15 cellular contexts compared by ENCODE assay signal in genomic region chr12:91186189-91186588, GRCh38. TPM values are rescaled to one million over a fixed set of nuclear protein-coding genes. Genes with fewer than 3 reads are reported as not detected.
DNase-seq lines count a peak whose midpoint lies in the region; ATAC-seq and TF ChIP-seq lines count a peak whose summit lies in the region.
"Had no signal": no experiment of that assay in that cellular context is flagged by ENCODE, and none has a peak within 500 bp of the region (broad histone marks: within the 10 kb centered on the region; RNA-seq: fewer than 3 reads in every experiment).

No MANE protein-coding gene starts in this region.

- intact Hi-C loops in left ventricle myocardium inferior (cut with micrococcal nuclease) (loop anchor here (10.0 kb wide), 1 partner anchor 139 kb away; no protein-coding TSS in a partner anchor), heart left ventricle (cut with DNase I) (loop anchor here in 1 of 10 donors (10.0 kb wide), 1 partner anchor 139 kb away; no protein-coding TSS in a partner anchor), transverse colon (cut with DNase I; ENCODE audit: low total_unique reads) (no loop called here)

- ATAC-seq in heart left ventricle (no peak), GM21786 (IDR thresholded peaks at IDR 0.05; ENCODE audit: unreplicated experiment) (no peak)
- ATAC-seq: GM23338 had no signal

- H3K79me2 ChIP-seq in trophoblast cell (ENCODE audit: control insufficient read depth, insufficient read depth, low read length, poor library complexity), result no peaks in the 10 kb centered on the region

- no peak overlapping the region for H4K91ac ChIP-seq in trophoblast cell (ENCODE audit: low read depth, low read length)

- no peak overlapping the region for H3K23ac ChIP-seq in trophoblast cell (ENCODE audit: low read length)

- H3K9ac ChIP-seq in trophoblast cell (ENCODE audit: low read length), result no peak overlapping the region
- H3K9ac ChIP-seq: BLaER1 had no signal

- TF ChIP-seq POLR2A in heart left ventricle (IDR thresholded peaks at IDR 0.05), result no peak
- TF ChIP-seq POLR2A in transverse colon (IDR thresholded peaks at IDR 0.05), result no peak

- H3K27me3 ChIP-seq in left ventricle myocardium inferior (ENCODE audit: low read depth) (no peaks in the 10 kb centered on the region), heart left ventricle (no peaks in the 10 kb centered on the region), trophoblast cell (ENCODE audit: insufficient read depth, low read length) (no peaks in the 10 kb centered on the region), transverse colon (no peaks in the 10 kb centered on the region)
- H3K27me3 ChIP-seq: BLaER1 had no signal

- H2BK120ac ChIP-seq in trophoblast cell (ENCODE audit: insufficient read depth, low read length, poor library complexity), result peak overlapping the region; percentile 58

- no peak overlapping the region for H2AFZ ChIP-seq in trophoblast cell (ENCODE audit: insufficient read depth, low read length, poor library complexity)
- H2AFZ ChIP-seq: GM23338 had no signal

- in situ Hi-C loops in transverse colon (cut with MboI; ENCODE audit: low pct_ligation_motif_present in 1 of 4, low pct_unique_long_range_greater_than_20kb in 1 of 4, low sequenced_read_pairs in 3 of 4), result loop anchor here in 1 of 4 donors (25.0 kb wide), 1 partner anchor 151 kb away; no protein-coding TSS in a partner anchor

- no peak overlapping the region for H3K4ac ChIP-seq in trophoblast cell (ENCODE audit: low read depth, low read length)

- no peak overlapping the region for H2BK12ac ChIP-seq in trophoblast cell (ENCODE audit: low read length)

- peaks cover 9% of the 10 kb centered on the region for H3K79me1 ChIP-seq in trophoblast cell (ENCODE audit: low read length)

- no peaks in the 10 kb centered on the region for H3K9me3 ChIP-seq in left ventricle myocardium inferior (replicated peaks)
- no peaks in the 10 kb centered on the region for H3K9me3 ChIP-seq in heart left ventricle
- H3K9me3 ChIP-seq in trophoblast cell (ENCODE audit: insufficient read depth, low read depth, low read length), result no peaks in the 10 kb centered on the region
- H3K9me3 ChIP-seq in transverse colon, result no peaks in the 10 kb centered on the region
- H3K9me3 ChIP-seq: BLaER1, Caco-2 had no signal

- TF ChIP-seq CTCF in left ventricle myocardium inferior (IDR thresholded peaks at IDR 0.05; ENCODE audit: borderline replicate concordance) (no peak), heart left ventricle (IDR thresholded peaks at IDR 0.05) (no peak), transverse colon (IDR thresholded peaks at IDR 0.05) (no peak)

- no peak overlapping the region for H2AK5ac ChIP-seq in trophoblast cell (ENCODE audit: low read length)

- H3K4me2 ChIP-seq in trophoblast cell (ENCODE audit: low read length), result no peak overlapping the region
- H3K4me2 ChIP-seq: BLaER1, GM23338 had no signal

- no peak overlapping the region for H4K12ac ChIP-seq in trophoblast cell (ENCODE audit: low read depth, low read length)

- TF ChIP-seq EP300 in transverse colon (IDR thresholded peaks at IDR 0.05; ENCODE audit: low read depth), result no peak

- H3K4me3 ChIP-seq in left ventricle myocardium inferior, result no peak overlapping the region
- no peak overlapping the region for H3K4me3 ChIP-seq in heart left ventricle
- H3K4me3 ChIP-seq in trophoblast cell (ENCODE audit: low read depth, low read length), result no peak overlapping the region
- H3K4me3 ChIP-seq in transverse colon, result no peak overlapping the region
- H3K4me3 ChIP-seq: BLaER1, GM23338 had no signal

- H3K18ac ChIP-seq in trophoblast cell (ENCODE audit: low read length), result no peak overlapping the region

- DNase-seq in left ventricle myocardium inferior (no peak), heart left ventricle (no peak), trophoblast cell (no peak), transverse colon (no peak), NCI-H1417 treated with DMSO at 0.1 percent for 48 hours (lab: John Stamatoyannopoulos, UW) (no peak), medulla oblongata (ENCODE audit: extremely low spot score) (no peak)
- DNase-seq: 8988T; AML-193; Caco-2; CD8-positive, alpha-beta memory T cell; DMS53; H7 had no signal

- H3K4me1 ChIP-seq in left ventricle myocardium inferior, result no peaks in the 10 kb centered on the region
- peaks cover 0 to 13% (median 0%) of the 10 kb centered on the region in 12 donors for H3K4me1 ChIP-seq in heart left ventricle
- peaks cover 0 to 4% of the 10 kb centered on the region in 2 experiments for H3K4me1 ChIP-seq in trophoblast cell (ENCODE audit: control insufficient read depth in 1 of 2, insufficient read depth in 2 of 2, low read length in 2 of 2)
- H3K4me1 ChIP-seq in transverse colon, result peaks cover 0 to 24% (median 0%) of the 10 kb centered on the region in 4 donors

- no peak overlapping the region for H3K14ac ChIP-seq in trophoblast cell (ENCODE audit: low read length)

- H3K36me3 ChIP-seq in left ventricle myocardium inferior, result no peaks in the 10 kb centered on the region
- no peaks in the 10 kb centered on the region for H3K36me3 ChIP-seq in heart left ventricle
- H3K36me3 ChIP-seq in trophoblast cell (ENCODE audit: control insufficient read depth in 1 of 2, insufficient read depth in 2 of 2, low read length in 2 of 2), result no peaks in the 10 kb centered on the region
- H3K36me3 ChIP-seq in transverse colon, result no peaks in the 10 kb centered on the region
- H3K36me3 ChIP-seq: BLaER1 had no signal

- 43 to 61% (median 56%) methylated on average over 1 of the region's 1 CpG for WGBS in heart left ventricle, 4 donors
- no CpG with 5 or more reads among the region's 1 CpG for WGBS in trophoblast cell (ENCODE audit: extremely low coverage, insufficient coverage, insufficient read length)
- 17 to 39% methylated on average over 1 of the region's 1 CpG for WGBS in transverse colon (ENCODE audit: low coverage in 1 of 2), 2 donors

- peak overlapping the region; percentile 85 for H3K27ac ChIP-seq in left ventricle myocardium inferior (replicated peaks)
- H3K27ac ChIP-seq in heart left ventricle, result peak overlapping the region in 3 of 12 donors; percentile 13 to 59 (median 28)
- peak overlapping the region; percentile 98 for H3K27ac ChIP-seq in trophoblast cell (ENCODE audit: low read depth, low read length)
- peak overlapping the region in 3 of 4 donors; percentile 16 to 64 (median 22) for H3K27ac ChIP-seq in transverse colon
- H3K27ac ChIP-seq: BLaER1 had no signal

- no peak overlapping the region for H4K8ac ChIP-seq in trophoblast cell (ENCODE audit: low read depth, low read length)

- H2BK5ac ChIP-seq in trophoblast cell (ENCODE audit: low read depth, low read length, poor library complexity), result peak overlapping the region; percentile 68

RNA-seq across cellular contexts. Expression of gene DCN, which starts 3.6 kb away (rescaled TPM):
- total RNA-seq in left ventricle myocardium inferior (716 TPM), heart left ventricle (1,000 to 10,000 TPM in 3 of 9 donors, 100 to 1,000 TPM in 6; 347 to 1,187 (median 598) TPM), transverse colon (100 to 1,000 TPM; 133 to 511 (median 276) TPM)
- 100 to 1,000 TPM; 238 to 397 TPM for polyA plus RNA-seq in heart left ventricle
- 99.3 and 117 TPM in 2 replicates for polyA plus RNA-seq in trophoblast cell (2013)
- total RNA-seq: CD8-positive, alpha-beta memory T cell; GM23338; H7 had no signal
- polyA plus RNA-seq: CD8-positive, alpha-beta memory T cell; GM23338 had no signal
